In genomic region chr3:36991147-36991546, GRCh38 we compare ENCODE assay signal across 1 cellular context.
TF ChIP-seq lines count a peak whose summit lies in the region.

No MANE protein-coding gene starts in this region.

TF ChIP-seq in K562, 482 proteins besides CTCF, POLR2A, EP300 and RAD21:
- TF ChIP-seq ZNF316 (IDR thresholded peaks at IDR 0.05), result no peak
- TF ChIP-seq TEAD4 (IDR thresholded peaks at IDR 0.05; ENCODE audit: low read length), result peak; percentile 39; the same call in 1 of the 2 replicates
- no peak for TF ChIP-seq TEAD4 (CRISPR knock-in tag; IDR thresholded peaks at IDR 0.05; ENCODE audit: borderline replicate concordance)
- TF ChIP-seq ZNF609 (CRISPR knock-in tag; IDR thresholded peaks at IDR 0.05; ENCODE audit: borderline replicate concordance), result no peak
- no peak for TF ChIP-seq CBX5 (IDR thresholded peaks at IDR 0.05; ENCODE audit: borderline replicate concordance, low read depth)
- no peak for TF ChIP-seq ZC3H8 (IDR thresholded peaks at IDR 0.05)
- peak in 2 of 3 experiments; percentile 60 to 85 for TF ChIP-seq YY1 (IDR thresholded peaks at IDR 0.05; ENCODE audit: borderline replicate concordance in 1 of 3, control insufficient read depth in 1 of 3, extremely low read depth in 1 of 3, insufficient read depth in 3 of 3, insufficient read length in 1 of 3, insufficient replicate concordance in 2 of 3, low read depth in 1 of 3, low read length in 2 of 3)
- no peak for TF ChIP-seq ZNF77 (CRISPR knock-in tag; IDR thresholded peaks at IDR 0.05)
- no peak for TF ChIP-seq ATF2 (CRISPR knock-in tag; IDR thresholded peaks at IDR 0.05)
- TF ChIP-seq SIN3A (IDR thresholded peaks at IDR 0.05; ENCODE audit: borderline replicate concordance in 2 of 2, control insufficient read depth in 1 of 2, low read depth in 2 of 2, low read length in 2 of 2), result 0 out of 4 replicates have a peak, but pooled peaks of 1 of the 2 experiments have one; percentile 29
- TF ChIP-seq, protein P1, sequence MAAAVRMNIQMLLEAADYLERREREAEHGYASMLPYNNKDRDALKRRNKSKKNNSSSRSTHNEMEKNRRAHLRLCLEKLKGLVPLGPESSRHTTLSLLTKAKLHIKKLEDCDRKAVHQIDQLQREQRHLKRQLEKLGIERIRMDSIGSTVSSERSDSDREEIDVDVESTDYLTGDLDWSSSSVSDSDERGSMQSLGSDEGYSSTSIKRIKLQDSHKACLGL (CRISPR knock-in tag; IDR thresholded peaks at IDR 0.05; ENCODE audit: borderline replicate concordance, poor library complexity, severe bottlenecking), result no peak
- no peak for TF ChIP-seq C11orf30 (IDR thresholded peaks at IDR 0.05; ENCODE audit: low read depth)
- TF ChIP-seq, protein P2, sequence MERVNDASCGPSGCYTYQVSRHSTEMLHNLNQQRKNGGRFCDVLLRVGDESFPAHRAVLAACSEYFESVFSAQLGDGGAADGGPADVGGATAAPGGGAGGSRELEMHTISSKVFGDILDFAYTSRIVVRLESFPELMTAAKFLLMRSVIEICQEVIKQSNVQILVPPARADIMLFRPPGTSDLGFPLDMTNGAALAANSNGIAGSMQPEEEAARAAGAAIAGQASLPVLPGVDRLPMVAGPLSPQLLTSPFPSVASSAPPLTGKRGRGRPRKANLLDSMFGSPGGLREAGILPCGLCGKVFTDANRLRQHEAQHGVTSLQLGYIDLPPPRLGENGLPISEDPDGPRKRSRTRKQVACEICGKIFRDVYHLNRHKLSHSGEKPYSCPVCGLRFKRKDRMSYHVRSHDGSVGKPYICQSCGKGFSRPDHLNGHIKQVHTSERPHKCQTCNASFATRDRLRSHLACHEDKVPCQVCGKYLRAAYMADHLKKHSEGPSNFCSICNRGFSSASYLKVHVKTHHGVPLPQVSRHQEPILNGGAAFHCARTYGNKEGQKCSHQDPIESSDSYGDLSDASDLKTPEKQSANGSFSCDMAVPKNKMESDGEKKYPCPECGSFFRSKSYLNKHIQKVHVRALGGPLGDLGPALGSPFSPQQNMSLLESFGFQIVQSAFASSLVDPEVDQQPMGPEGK (CRISPR knock-in tag; IDR thresholded peaks at IDR 0.05; ENCODE audit: borderline replicate concordance), result no peak
- TF ChIP-seq ZNF134 (CRISPR knock-in tag; conservative IDR thresholded peaks at IDR 0.05), result no peak
- no peak for TF ChIP-seq MYNN (IDR thresholded peaks at IDR 0.05)
- TF ChIP-seq MYNN (CRISPR knock-in tag; IDR thresholded peaks at IDR 0.05), result no peak
- TF ChIP-seq ETV1 (tag; conservative IDR thresholded peaks at IDR 0.05; ENCODE audit: low read depth), result no peak
- TF ChIP-seq FOXJ2 (tag; IDR thresholded peaks at IDR 0.05), result no peak
- TF ChIP-seq PTTG1 (tag; IDR thresholded peaks at IDR 0.05; ENCODE audit: low read depth), result no peak
- TF ChIP-seq, protein P3, sequence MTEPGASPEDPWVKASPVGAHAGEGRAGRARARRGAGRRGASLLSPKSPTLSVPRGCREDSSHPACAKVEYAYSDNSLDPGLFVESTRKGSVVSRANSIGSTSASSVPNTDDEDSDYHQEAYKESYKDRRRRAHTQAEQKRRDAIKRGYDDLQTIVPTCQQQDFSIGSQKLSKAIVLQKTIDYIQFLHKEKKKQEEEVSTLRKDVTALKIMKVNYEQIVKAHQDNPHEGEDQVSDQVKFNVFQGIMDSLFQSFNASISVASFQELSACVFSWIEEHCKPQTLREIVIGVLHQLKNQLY (CRISPR knock-in tag; conservative IDR thresholded peaks at IDR 0.05), result no peak
- TF ChIP-seq, protein P4, sequence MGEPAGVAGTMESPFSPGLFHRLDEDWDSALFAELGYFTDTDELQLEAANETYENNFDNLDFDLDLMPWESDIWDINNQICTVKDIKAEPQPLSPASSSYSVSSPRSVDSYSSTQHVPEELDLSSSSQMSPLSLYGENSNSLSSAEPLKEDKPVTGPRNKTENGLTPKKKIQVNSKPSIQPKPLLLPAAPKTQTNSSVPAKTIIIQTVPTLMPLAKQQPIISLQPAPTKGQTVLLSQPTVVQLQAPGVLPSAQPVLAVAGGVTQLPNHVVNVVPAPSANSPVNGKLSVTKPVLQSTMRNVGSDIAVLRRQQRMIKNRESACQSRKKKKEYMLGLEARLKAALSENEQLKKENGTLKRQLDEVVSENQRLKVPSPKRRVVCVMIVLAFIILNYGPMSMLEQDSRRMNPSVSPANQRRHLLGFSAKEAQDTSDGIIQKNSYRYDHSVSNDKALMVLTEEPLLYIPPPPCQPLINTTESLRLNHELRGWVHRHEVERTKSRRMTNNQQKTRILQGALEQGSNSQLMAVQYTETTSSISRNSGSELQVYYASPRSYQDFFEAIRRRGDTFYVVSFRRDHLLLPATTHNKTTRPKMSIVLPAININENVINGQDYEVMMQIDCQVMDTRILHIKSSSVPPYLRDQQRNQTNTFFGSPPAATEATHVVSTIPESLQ (CRISPR knock-in tag; IDR thresholded peaks at IDR 0.05), result no peak
- no peak for TF ChIP-seq MAFK (IDR thresholded peaks at IDR 0.05; ENCODE audit: low read length)
- no peak for TF ChIP-seq ZSCAN32 (CRISPR knock-in tag; IDR thresholded peaks at IDR 0.05)
- TF ChIP-seq MITF (IDR thresholded peaks at IDR 0.05), result no peak
- no peak for TF ChIP-seq BRD9 (IDR thresholded peaks at IDR 0.05; ENCODE audit: low read depth, partially characterized antibody)
- no peak for TF ChIP-seq GTF2A2 (tag; IDR thresholded peaks at IDR 0.05)
- TF ChIP-seq KLF1 (tag; IDR thresholded peaks at IDR 0.05), result no peak
- peak; percentile 48; the same call in 1 of the 2 replicates for TF ChIP-seq AFF4 (CRISPR knock-in tag; IDR thresholded peaks at IDR 0.05)
- no peak for TF ChIP-seq SAFB (IDR thresholded peaks at IDR 0.05; ENCODE audit: borderline replicate concordance, low read depth, low read length)
- TF ChIP-seq ZNF239 (CRISPR knock-in tag; IDR thresholded peaks at IDR 0.05), result no peak
- TF ChIP-seq MTA3 (IDR thresholded peaks at IDR 0.05; ENCODE audit: borderline replicate concordance), result 0 out of 2 replicates have a peak, but pooled peaks have one; percentile 16
- TF ChIP-seq ZNF41 (CRISPR knock-in tag; conservative IDR thresholded peaks at IDR 0.05), result no peak
- TF ChIP-seq RBFOX2 (IDR thresholded peaks at IDR 0.05; ENCODE audit: low read depth, low read length), result peak; percentile 18
- no peak for TF ChIP-seq PCBP2 (IDR thresholded peaks at IDR 0.05; ENCODE audit: low read depth, low read length, poor library complexity, severe bottlenecking)
- TF ChIP-seq ZNF57 (CRISPR knock-in tag; IDR thresholded peaks at IDR 0.05), result no peak
